8 cellular contexts compared by ENCODE assay signal in genomic region chr20:31502884-31503673, GRCh38. TPM values are rescaled to one million over a fixed set of nuclear protein-coding genes. Genes with fewer than 3 reads are reported as not detected.
DNase-seq lines count a peak whose midpoint lies in the region; ATAC-seq and TF ChIP-seq lines count a peak whose summit lies in the region.
"Not testable (repeated sequence)": the region's sequence is repeated elsewhere in the genome, so short reads cannot be mapped to it uniquely, and the experiment has no call there.

No MANE protein-coding gene starts in this region.

- not testable (repeated sequence) for H3K9me3 ChIP-seq in upper lobe of left lung

- not testable (repeated sequence) for H3K36me3 ChIP-seq in upper lobe of left lung

- not testable (repeated sequence) for H3K4me3 ChIP-seq in upper lobe of left lung

- peak; percentile 61 for DNase-seq in HFFc6
- peak; percentile 87 for DNase-seq in NAMALWA (ENCODE audit: low spot score)
- peak; percentile 59 for DNase-seq in SKM-1 treated with dmso at 0.1 percent for 144 hours (lab: John Stamatoyannopoulos, UW; ENCODE audit: unreplicated experiment)
- DNase-seq in activated naive CD4-positive, alpha-beta T cell treated with anti-CD3 and anti-CD28 coated beads, Interleukin-2, amount 10 ng/mL, durations not matched to agents 7 days and 5 days: peak; percentile 80
- peak; percentile 60 to 92 (median 80) for DNase-seq in head of caudate nucleus
- peak; percentile 79 for DNase-seq in pons (ENCODE audit: low spot score)
- peak; percentile 77 to 89 for DNase-seq in upper lobe of left lung

- H3K27me3 ChIP-seq in upper lobe of left lung: not testable (repeated sequence)

- H3K9me3 Mint-ChIP-seq in HFFc6; activated naive CD4-positive, alpha-beta T cell treated with anti-CD3 and anti-CD28 coated beads, Interleukin-2, amount 10 ng/mL, durations not matched to agents 7 days and 5 days: not testable (repeated sequence)

- ATAC-seq in upper lobe of left lung (ENCODE audit: low FRiP score in 2 of 2): peak; percentile 90 to 98

- intact Hi-C loops in head of caudate nucleus (cut with DNase I): not testable (repeated sequence)

- not testable (repeated sequence) for H3K27ac ChIP-seq in upper lobe of left lung

- TF ChIP-seq CTCF in GM12872 (IDR thresholded peaks at IDR 0.05; ENCODE audit: insufficient read depth, low read depth, low read length): peak; percentile 84
- peak; percentile 96 for TF ChIP-seq CTCF in HFFc6 (IDR thresholded peaks at IDR 0.05)
- TF ChIP-seq CTCF in upper lobe of left lung (IDR thresholded peaks at IDR 0.05): peak; percentile 92 to 99 (median 95)

- not testable (repeated sequence) for H3K4me1 ChIP-seq in upper lobe of left lung

- H3K4me1 Mint-ChIP-seq in HFFc6 (ENCODE audit: low read depth): peaks cover 16% of the 10 kb centered on the region
- not testable (repeated sequence) for H3K4me1 Mint-ChIP-seq in activated naive CD4-positive, alpha-beta T cell treated with anti-CD3 and anti-CD28 coated beads, Interleukin-2, amount 10 ng/mL, durations not matched to agents 7 days and 5 days

- not testable (repeated sequence) for H3K27me3 Mint-ChIP-seq in HFFc6 (ENCODE audit: insufficient read depth)
- H3K27me3 Mint-ChIP-seq in activated naive CD4-positive, alpha-beta T cell treated with anti-CD3 and anti-CD28 coated beads, Interleukin-2, amount 10 ng/mL, durations not matched to agents 7 days and 5 days: peaks cover 27% of the 10 kb centered on the region

- TF ChIP-seq EP300 in upper lobe of left lung (IDR thresholded peaks at IDR 0.05): not testable (repeated sequence)

- not testable (repeated sequence) for H3K27ac Mint-ChIP-seq in HFFc6; activated naive CD4-positive, alpha-beta T cell treated with anti-CD3 and anti-CD28 coated beads, Interleukin-2, amount 10 ng/mL, durations not matched to agents 7 days and 5 days

- CTCF ChIA-PET in activated naive CD4-positive, alpha-beta T cell treated with anti-CD3 and anti-CD28 coated beads, Interleukin-2, amount 10 ng/mL, durations not matched to agents 7 days and 5 days (lab: Charles Lee): interaction anchor here (0.6 to 4.7 kb wide), 24 partner anchors 9 to 193 kb away, joined by 3 to 97 read pairs (median 6); partner anchors contain the start of genes DEFB123, DEFB124, HM13 and REM1

- TF ChIP-seq POLR2A in upper lobe of left lung (IDR thresholded peaks at IDR 0.05): not testable (repeated sequence)

- not testable (repeated sequence) for H3K36me3 Mint-ChIP-seq in HFFc6 (ENCODE audit: low read depth); activated naive CD4-positive, alpha-beta T cell treated with anti-CD3 and anti-CD28 coated beads, Interleukin-2, amount 10 ng/mL, durations not matched to agents 7 days and 5 days

- 44 to 56% methylated on average over 11 to 15 of the region's 20 CpGs for WGBS in upper lobe of left lung, 2 donors

- H3K4me3 Mint-ChIP-seq in HFFc6; activated naive CD4-positive, alpha-beta T cell treated with anti-CD3 and anti-CD28 coated beads, Interleukin-2, amount 10 ng/mL, durations not matched to agents 7 days and 5 days: not testable (repeated sequence)

RNA-seq across cellular contexts. Expression of gene HM13, which starts 11.2 kb away (rescaled TPM):
- 100 to 1,000 TPM; 265 to 332 (median 284) TPM for total RNA-seq in HFFc6 (2021; fragmentation: NEBNext Ultra II Directional; extraction: Animal tissue kit (Norgen Biotek cat#: 25700))
- 100 to 1,000 TPM in 2 of 6 donors, 10 to 100 TPM in 4; 58.7 to 186 (median 81.6) TPM for total RNA-seq in upper lobe of left lung

RNA-seq across cellular contexts. Expression of gene REM1, which starts 28.0 kb away (rescaled TPM):
- total RNA-seq in HFFc6 (2021; fragmentation: NEBNext Ultra II Directional; extraction: Animal tissue kit (Norgen Biotek cat#: 25700)): not detected
- 1 to 10 TPM in 5 of 6 donors, under 1 TPM in 1; 0.30 to 9.5 (median 2.2) TPM for total RNA-seq in upper lobe of left lung

RNA-seq across cellular contexts. Expression of gene DEFB124, which starts 28.2 kb away (rescaled TPM):
- not detected for total RNA-seq in HFFc6 (2021; fragmentation: NEBNext Ultra II Directional; extraction: Animal tissue kit (Norgen Biotek cat#: 25700))
- not detected for total RNA-seq in upper lobe of left lung
